18 cellular contexts compared by ENCODE assay signal in genomic region chr15:34682673-34683072, GRCh38.
DNase-seq lines count a peak whose midpoint lies in the region; ATAC-seq and TF ChIP-seq lines count a peak whose summit lies in the region.
"Had no signal": no experiment of that assay in that cellular context is flagged by ENCODE, and none has a peak within 500 bp of the region (broad histone marks: within the 10 kb centered on the region; RNA-seq: fewer than 3 reads in every experiment).

No MANE protein-coding gene starts in this region.

- H3K27ac ChIP-seq in RWPE1: no peak overlapping the region
- H3K27ac ChIP-seq: ascending aorta, C4-2B, KMS-11, SJCRH30, tibial artery had no signal

- peak; percentile 84 for ATAC-seq in esophagus mucosa
- no peak for ATAC-seq in GM18519 (IDR thresholded peaks at IDR 0.05; ENCODE audit: low FRiP score, unreplicated experiment)

- peak; percentile 74 for DNase-seq in HCEC 1CT
- DNase-seq in RWPE1 (ENCODE audit: low spot score): peak; percentile 92
- DNase-seq in retinal pigment epithelial cell (ENCODE audit: low read depth): peak; percentile 19
- DNase-seq in dedifferentiated amniotic fluid mesenchymal stem cell (ENCODE audit: extremely low spot score): no peak
- DNase-seq in NOMO-1 (lab: John Stamatoyannopoulos, UW; ENCODE audit: unreplicated experiment in 2 of 2): no peak
- DNase-seq in HT-29 (ENCODE audit: low spot score): no peak
- DNase-seq: activated CD4-positive, alpha-beta T cell treated with anti-CD3 and anti-CD28 coated beads for 48 hours; activated CD8-positive, alpha-beta memory T cell treated with anti-CD3 and anti-CD28 coated beads, Interleukin-2, amount 50 U/mL, for 4 hours; activated naive CD4-positive, alpha-beta T cell; NCI-H1417 treated with DMSO at 0.1 percent for 48 hours; SJCRH30; small intestine; tibial artery had no signal

- POLR2A ChIA-PET in RWPE1 (lab: Yijun Ruan, JAX; ENCODE audit: low non-redundant PET): no interaction called here

- H3K4me3 ChIP-seq in retinal pigment epithelial cell (ENCODE audit: low read length): no peak overlapping the region
- H3K4me3 ChIP-seq: ascending aorta, SJCRH30, tibial artery had no signal

- no peak for TF ChIP-seq CTCF in RWPE1 (conservative IDR thresholded peaks at IDR 0.05; ENCODE audit: low read depth)
- TF ChIP-seq CTCF in retinal pigment epithelial cell (conservative IDR thresholded peaks at IDR 0.05; ENCODE audit: low read depth, low read length): no peak

- CTCF ChIA-PET in RWPE1 (lab: Yijun Ruan, JAX): interaction anchor here (0.6 kb wide), 1 partner anchor 47 kb away, joined by 3 read pairs; no protein-coding TSS in a partner anchor

Comparison
In these comparisons a context has a peak if more than half of its experiments do, and no peak if none do; other contexts are left out.
1. DNase-seq: peak in HCEC 1CT (single experiment), RWPE1 (single experiment) and retinal pigment epithelial cell (single experiment); none in dedifferentiated amniotic fluid mesenchymal stem cell (single experiment), NOMO-1 (0 of 2) and HT-29 (single experiment).